9 cellular contexts compared by ENCODE assay signal in genomic region chr16:84820305-84820684, GRCh38. TPM values are rescaled to one million over a fixed set of nuclear protein-coding genes. Genes with fewer than 3 reads are reported as not detected.
DNase-seq lines count a peak whose midpoint lies in the region; ATAC-seq and TF ChIP-seq lines count a peak whose summit lies in the region.
"Had no signal": no experiment of that assay in that cellular context is flagged by ENCODE, and none has a peak within 500 bp of the region (broad histone marks: within the 10 kb centered on the region; RNA-seq: fewer than 3 reads in every experiment).

No MANE protein-coding gene starts in this region.

- 52 to 57% methylated on average over 8 of the region's 8 CpGs for WGBS in heart right ventricle, 2 donors
- WGBS in aorta, 2 donors: 24 to 34% methylated on average over 8 of the region's 8 CpGs

- DNase-seq in heart right ventricle (no peak), Right ventricle myocardium inferior (ENCODE audit: missing footprints) (no peak), cardiac fibroblast (ENCODE audit: low read depth in 2 of 2) (peak in 1 of 2 donors; percentile 28), aorta (no peak), NCI-H2196 treated with DMSO at 0.1 percent for 48 hours (lab: John Stamatoyannopoulos, UW; ENCODE audit: unreplicated experiment) (no peak), germinal center (ENCODE audit: low spot score) (no peak), foreskin melanocyte (no peak)

- H3K9me3 ChIP-seq in heart right ventricle: no peaks in the 10 kb centered on the region
- H3K9me3 ChIP-seq in mucosa of stomach (ENCODE audit: control insufficient read depth, low read length): no peaks in the 10 kb centered on the region
- no peaks in the 10 kb centered on the region for H3K9me3 ChIP-seq in aorta (ENCODE audit: control insufficient read depth, low read length)

- H3K27me3 ChIP-seq in heart right ventricle (peaks cover 0 to 21% (median 9%) of the 10 kb centered on the region in 7 donors), mucosa of stomach (ENCODE audit: control insufficient read depth, insufficient read depth, low read length) (peaks cover 10% of the 10 kb centered on the region), aorta (ENCODE audit: control insufficient read depth in 1 of 2, insufficient read depth in 2 of 2, low read length in 1 of 2) (no peaks in the 10 kb centered on the region)

- H3K36me3 ChIP-seq in heart right ventricle (no peaks in the 10 kb centered on the region), mucosa of stomach (ENCODE audit: control insufficient read depth, insufficient read depth, low read length) (no peaks in the 10 kb centered on the region), aorta (ENCODE audit: control insufficient read depth in 1 of 2, insufficient read depth in 2 of 2, low read length in 1 of 2) (no peaks in the 10 kb centered on the region)

- H3K4me1 ChIP-seq in heart right ventricle: peaks cover 0 to 53% (median 17%) of the 10 kb centered on the region in 9 donors
- H3K4me1 ChIP-seq in mucosa of stomach (ENCODE audit: control insufficient read depth, insufficient read depth, low read length): peaks cover 22% of the 10 kb centered on the region
- H3K4me1 ChIP-seq in aorta (ENCODE audit: control insufficient read depth in 1 of 2, insufficient read depth in 2 of 2, low read length in 2 of 2): no peaks in the 10 kb centered on the region

- intact Hi-C loops in heart right ventricle (cut with DNase I) (no loop called here), Right ventricle myocardium inferior (cut with DNase I) (no loop called here), aorta (cut with DNase I) (no loop called here)

- ATAC-seq in heart right ventricle (peak in 3 of 8 donors; percentile 1 to 5 (median 5)), Right ventricle myocardium inferior (no peak), aorta (ENCODE audit: low FRiP score) (peak; percentile 8)

- TF ChIP-seq CTCF in heart right ventricle (IDR thresholded peaks at IDR 0.05): no peak
- TF ChIP-seq CTCF in cardiac fibroblast (IDR thresholded peaks at IDR 0.05; ENCODE audit: low read depth, low read length): no peak

- H3K4me3 ChIP-seq in heart right ventricle (peak overlapping the region; percentile 47 to 71 (median 65)), cardiac fibroblast (replicated peaks in 1 of 2; ENCODE audit: low read depth in 2 of 2, low read length in 2 of 2) (peak overlapping the region; percentile 53 to 65), mucosa of stomach (ENCODE audit: low read length) (peak overlapping the region; percentile 42), aorta (ENCODE audit: low read length in 2 of 2) (peak overlapping the region in 1 of 2 donors; percentile 7)

- H3K9ac ChIP-seq in mucosa of stomach (ENCODE audit: low read length): peak overlapping the region; percentile 63
- H3K9ac ChIP-seq: KMS-11 had no signal

- H3K27ac ChIP-seq in heart right ventricle (peak overlapping the region in 9 of 10 donors; percentile 7 to 89 (median 75)), aorta (ENCODE audit: low read depth in 1 of 2, low read length in 2 of 2) (no peak overlapping the region)
- H3K27ac ChIP-seq: KMS-11 had no signal

RNA-seq across cellular contexts. Expression of gene CRISPLD2, which starts 0.5 kb away (rescaled TPM):
- 10 to 100 TPM in 7 of 10 donors, 1 to 10 TPM in 3; 7.9 to 48.1 (median 15.2) TPM for total RNA-seq in heart right ventricle
- 10 to 100 TPM; 13.2 to 25.0 TPM for polyA plus RNA-seq in heart right ventricle
- total RNA-seq in Right ventricle myocardium inferior: 38.1 TPM
- total RNA-seq in aorta: 100 to 1,000 TPM; 108 to 192 TPM
- polyA plus RNA-seq in aorta: 10 to 100 TPM in 1 of 2 donors, 1 to 10 TPM in 1; 8.9 to 33.3 TPM

Comparison
In these comparisons a context has a peak if more than half of its experiments do, and no peak if none do; other contexts are left out.
1. H3K27ac ChIP-seq: peak in heart right ventricle (9 of 10); none in aorta (0 of 2).